In the genomic region with DNA sequence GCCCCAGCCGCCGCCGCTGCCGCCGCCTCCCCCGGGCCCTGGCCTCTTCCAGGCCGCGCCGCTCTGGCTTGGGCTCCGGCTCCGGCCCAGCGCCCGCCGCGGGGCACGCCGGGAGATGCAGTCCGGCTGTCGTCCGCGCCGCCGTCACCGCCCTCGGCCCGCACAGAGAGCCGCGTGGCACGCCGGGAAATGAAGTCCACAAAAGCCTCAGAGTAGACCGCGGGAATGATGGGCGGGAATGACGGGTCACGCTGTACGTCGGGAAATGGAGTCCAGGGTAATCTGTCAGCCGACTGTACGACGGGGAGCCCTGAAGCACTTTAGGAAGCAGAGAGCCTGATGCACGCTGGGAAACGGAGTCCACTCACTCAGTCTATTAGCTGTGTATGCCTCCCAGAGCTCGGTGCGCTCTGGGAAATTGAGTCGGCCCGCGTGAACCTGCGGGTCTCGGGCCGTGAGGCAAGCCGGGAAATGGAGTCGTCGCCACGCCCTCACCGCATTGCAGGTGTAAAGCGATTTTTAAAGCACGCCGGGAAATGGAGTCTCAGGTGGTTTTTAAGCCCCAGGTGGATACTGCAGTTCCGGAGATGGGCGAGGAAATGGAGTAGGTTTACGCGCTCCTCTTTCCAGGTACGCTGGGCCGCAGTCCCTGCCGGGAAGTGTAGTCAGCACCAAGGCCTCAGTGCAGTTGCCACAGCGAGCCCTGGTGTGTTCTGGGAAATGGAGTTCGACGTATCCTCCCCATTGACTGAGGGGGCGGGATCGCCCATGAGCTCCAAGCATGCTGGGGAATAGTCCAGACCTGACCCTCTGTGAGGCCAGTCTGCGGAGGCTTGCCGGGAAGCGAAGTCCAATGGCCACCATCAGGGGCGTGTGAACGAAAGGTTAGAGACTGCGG, we compare ENCODE assay signal across 1 cellular context.
TF ChIP-seq lines count a peak whose summit lies in the region.

Gene GSK3A, minus strand, starts transcription at position 91 of the 898 bp plus-strand sequence. CDS start 137 bp downstream, outside the sequence.

TF ChIP-seq in K562, 482 proteins besides CTCF, POLR2A, EP300 and RAD21 (continued from another document and continues in another):
- TF ChIP-seq TFE3 (CRISPR knock-in tag; IDR thresholded peaks at IDR 0.05) = no peak
- TF ChIP-seq MITF (IDR thresholded peaks at IDR 0.05) = no peak
- TF ChIP-seq, protein P1, sequence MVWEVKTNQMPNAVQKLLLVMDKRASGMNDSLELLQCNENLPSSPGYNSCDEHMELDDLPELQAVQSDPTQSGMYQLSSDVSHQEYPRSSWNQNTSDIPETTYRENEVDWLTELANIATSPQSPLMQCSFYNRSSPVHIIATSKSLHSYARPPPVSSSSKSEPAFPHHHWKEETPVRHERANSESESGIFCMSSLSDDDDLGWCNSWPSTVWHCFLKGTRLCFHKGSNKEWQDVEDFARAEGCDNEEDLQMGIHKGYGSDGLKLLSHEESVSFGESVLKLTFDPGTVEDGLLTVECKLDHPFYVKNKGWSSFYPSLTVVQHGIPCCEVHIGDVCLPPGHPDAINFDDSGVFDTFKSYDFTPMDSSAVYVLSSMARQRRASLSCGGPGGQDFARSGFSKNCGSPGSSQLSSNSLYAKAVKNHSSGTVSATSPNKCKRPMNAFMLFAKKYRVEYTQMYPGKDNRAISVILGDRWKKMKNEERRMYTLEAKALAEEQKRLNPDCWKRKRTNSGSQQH (CRISPR knock-in tag; IDR thresholded peaks at IDR 0.05) = no peak
- no peak for TF ChIP-seq PHB (CRISPR knock-in tag; IDR thresholded peaks at IDR 0.05)
- TF ChIP-seq, protein P2, sequence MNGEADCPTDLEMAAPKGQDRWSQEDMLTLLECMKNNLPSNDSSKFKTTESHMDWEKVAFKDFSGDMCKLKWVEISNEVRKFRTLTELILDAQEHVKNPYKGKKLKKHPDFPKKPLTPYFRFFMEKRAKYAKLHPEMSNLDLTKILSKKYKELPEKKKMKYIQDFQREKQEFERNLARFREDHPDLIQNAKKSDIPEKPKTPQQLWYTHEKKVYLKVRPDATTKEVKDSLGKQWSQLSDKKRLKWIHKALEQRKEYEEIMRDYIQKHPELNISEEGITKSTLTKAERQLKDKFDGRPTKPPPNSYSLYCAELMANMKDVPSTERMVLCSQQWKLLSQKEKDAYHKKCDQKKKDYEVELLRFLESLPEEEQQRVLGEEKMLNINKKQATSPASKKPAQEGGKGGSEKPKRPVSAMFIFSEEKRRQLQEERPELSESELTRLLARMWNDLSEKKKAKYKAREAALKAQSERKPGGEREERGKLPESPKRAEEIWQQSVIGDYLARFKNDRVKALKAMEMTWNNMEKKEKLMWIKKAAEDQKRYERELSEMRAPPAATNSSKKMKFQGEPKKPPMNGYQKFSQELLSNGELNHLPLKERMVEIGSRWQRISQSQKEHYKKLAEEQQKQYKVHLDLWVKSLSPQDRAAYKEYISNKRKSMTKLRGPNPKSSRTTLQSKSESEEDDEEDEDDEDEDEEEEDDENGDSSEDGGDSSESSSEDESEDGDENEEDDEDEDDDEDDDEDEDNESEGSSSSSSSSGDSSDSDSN (IDR thresholded peaks at IDR 0.05; ENCODE audit: borderline replicate concordance in 1 of 2, low read depth in 2 of 2, low read length in 2 of 2) = peak; percentile 5 to 59; a peak in 2 of 4 replicates
- TF ChIP-seq, protein P3, sequence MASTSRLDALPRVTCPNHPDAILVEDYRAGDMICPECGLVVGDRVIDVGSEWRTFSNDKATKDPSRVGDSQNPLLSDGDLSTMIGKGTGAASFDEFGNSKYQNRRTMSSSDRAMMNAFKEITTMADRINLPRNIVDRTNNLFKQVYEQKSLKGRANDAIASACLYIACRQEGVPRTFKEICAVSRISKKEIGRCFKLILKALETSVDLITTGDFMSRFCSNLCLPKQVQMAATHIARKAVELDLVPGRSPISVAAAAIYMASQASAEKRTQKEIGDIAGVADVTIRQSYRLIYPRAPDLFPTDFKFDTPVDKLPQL (IDR thresholded peaks at IDR 0.05; ENCODE audit: extremely low read depth, insufficient read length) = peak; percentile 68
- no peak for TF ChIP-seq ZNF253 (CRISPR knock-in tag; conservative IDR thresholded peaks at IDR 0.05)
- TF ChIP-seq, protein P4, sequence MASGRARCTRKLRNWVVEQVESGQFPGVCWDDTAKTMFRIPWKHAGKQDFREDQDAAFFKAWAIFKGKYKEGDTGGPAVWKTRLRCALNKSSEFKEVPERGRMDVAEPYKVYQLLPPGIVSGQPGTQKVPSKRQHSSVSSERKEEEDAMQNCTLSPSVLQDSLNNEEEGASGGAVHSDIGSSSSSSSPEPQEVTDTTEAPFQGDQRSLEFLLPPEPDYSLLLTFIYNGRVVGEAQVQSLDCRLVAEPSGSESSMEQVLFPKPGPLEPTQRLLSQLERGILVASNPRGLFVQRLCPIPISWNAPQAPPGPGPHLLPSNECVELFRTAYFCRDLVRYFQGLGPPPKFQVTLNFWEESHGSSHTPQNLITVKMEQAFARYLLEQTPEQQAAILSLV (tag; IDR thresholded peaks at IDR 0.05) = no peak
- peak; percentile 90 for TF ChIP-seq MBD2 (IDR thresholded peaks at IDR 0.05; ENCODE audit: borderline replicate concordance, low read depth)
- TF ChIP-seq ZNF133 (CRISPR knock-in tag; IDR thresholded peaks at IDR 0.05) = 0 out of 2 replicates have a peak, but pooled peaks have one; percentile 58
- no peak for TF ChIP-seq PURB (CRISPR knock-in tag; IDR thresholded peaks at IDR 0.05; ENCODE audit: low read depth)
- TF ChIP-seq, protein P5, sequence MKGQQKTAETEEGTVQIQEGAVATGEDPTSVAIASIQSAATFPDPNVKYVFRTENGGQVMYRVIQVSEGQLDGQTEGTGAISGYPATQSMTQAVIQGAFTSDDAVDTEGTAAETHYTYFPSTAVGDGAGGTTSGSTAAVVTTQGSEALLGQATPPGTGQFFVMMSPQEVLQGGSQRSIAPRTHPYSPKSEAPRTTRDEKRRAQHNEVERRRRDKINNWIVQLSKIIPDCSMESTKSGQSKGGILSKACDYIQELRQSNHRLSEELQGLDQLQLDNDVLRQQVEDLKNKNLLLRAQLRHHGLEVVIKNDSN (CRISPR knock-in tag; IDR thresholded peaks at IDR 0.05) = peak; percentile 63
- no peak for TF ChIP-seq PHF20 (IDR thresholded peaks at IDR 0.05; ENCODE audit: partially characterized antibody)
- TF ChIP-seq MAFK (IDR thresholded peaks at IDR 0.05; ENCODE audit: low read length) = no peak; the same call in 1 of the 2 replicates
- TF ChIP-seq ERF (CRISPR knock-in tag; IDR thresholded peaks at IDR 0.05) = no peak
- TF ChIP-seq, protein P6, sequence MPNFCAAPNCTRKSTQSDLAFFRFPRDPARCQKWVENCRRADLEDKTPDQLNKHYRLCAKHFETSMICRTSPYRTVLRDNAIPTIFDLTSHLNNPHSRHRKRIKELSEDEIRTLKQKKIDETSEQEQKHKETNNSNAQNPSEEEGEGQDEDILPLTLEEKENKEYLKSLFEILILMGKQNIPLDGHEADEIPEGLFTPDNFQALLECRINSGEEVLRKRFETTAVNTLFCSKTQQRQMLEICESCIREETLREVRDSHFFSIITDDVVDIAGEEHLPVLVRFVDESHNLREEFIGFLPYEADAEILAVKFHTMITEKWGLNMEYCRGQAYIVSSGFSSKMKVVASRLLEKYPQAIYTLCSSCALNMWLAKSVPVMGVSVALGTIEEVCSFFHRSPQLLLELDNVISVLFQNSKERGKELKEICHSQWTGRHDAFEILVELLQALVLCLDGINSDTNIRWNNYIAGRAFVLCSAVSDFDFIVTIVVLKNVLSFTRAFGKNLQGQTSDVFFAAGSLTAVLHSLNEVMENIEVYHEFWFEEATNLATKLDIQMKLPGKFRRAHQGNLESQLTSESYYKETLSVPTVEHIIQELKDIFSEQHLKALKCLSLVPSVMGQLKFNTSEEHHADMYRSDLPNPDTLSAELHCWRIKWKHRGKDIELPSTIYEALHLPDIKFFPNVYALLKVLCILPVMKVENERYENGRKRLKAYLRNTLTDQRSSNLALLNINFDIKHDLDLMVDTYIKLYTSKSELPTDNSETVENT (CRISPR knock-in tag; IDR thresholded peaks at IDR 0.05) = 0 out of 2 replicates have a peak, but pooled peaks have one; percentile 38
- no peak for TF ChIP-seq CTCFL (IDR thresholded peaks at IDR 0.05; ENCODE audit: borderline replicate concordance, insufficient read depth, low read depth, low read length, poor library complexity, severe bottlenecking)
- peak; percentile 94 for TF ChIP-seq TBP (optimal IDR thresholded peaks at IDR 0.05; ENCODE audit: low read depth, low read length)
- peak; percentile 70 for TF ChIP-seq L3MBTL2 (IDR thresholded peaks at IDR 0.05)
- TF ChIP-seq NCOR1 (IDR thresholded peaks at IDR 0.05) = no peak
- TF ChIP-seq, protein P7, sequence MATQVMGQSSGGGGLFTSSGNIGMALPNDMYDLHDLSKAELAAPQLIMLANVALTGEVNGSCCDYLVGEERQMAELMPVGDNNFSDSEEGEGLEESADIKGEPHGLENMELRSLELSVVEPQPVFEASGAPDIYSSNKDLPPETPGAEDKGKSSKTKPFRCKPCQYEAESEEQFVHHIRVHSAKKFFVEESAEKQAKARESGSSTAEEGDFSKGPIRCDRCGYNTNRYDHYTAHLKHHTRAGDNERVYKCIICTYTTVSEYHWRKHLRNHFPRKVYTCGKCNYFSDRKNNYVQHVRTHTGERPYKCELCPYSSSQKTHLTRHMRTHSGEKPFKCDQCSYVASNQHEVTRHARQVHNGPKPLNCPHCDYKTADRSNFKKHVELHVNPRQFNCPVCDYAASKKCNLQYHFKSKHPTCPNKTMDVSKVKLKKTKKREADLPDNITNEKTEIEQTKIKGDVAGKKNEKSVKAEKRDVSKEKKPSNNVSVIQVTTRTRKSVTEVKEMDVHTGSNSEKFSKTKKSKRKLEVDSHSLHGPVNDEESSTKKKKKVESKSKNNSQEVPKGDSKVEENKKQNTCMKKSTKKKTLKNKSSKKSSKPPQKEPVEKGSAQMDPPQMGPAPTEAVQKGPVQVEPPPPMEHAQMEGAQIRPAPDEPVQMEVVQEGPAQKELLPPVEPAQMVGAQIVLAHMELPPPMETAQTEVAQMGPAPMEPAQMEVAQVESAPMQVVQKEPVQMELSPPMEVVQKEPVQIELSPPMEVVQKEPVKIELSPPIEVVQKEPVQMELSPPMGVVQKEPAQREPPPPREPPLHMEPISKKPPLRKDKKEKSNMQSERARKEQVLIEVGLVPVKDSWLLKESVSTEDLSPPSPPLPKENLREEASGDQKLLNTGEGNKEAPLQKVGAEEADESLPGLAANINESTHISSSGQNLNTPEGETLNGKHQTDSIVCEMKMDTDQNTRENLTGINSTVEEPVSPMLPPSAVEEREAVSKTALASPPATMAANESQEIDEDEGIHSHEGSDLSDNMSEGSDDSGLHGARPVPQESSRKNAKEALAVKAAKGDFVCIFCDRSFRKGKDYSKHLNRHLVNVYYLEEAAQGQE (CRISPR knock-in tag; IDR thresholded peaks at IDR 0.05; ENCODE audit: low read depth) = peak; percentile 11; the same call in 1 of the 2 replicates
- no peak for TF ChIP-seq HNRNPH1 (optimal IDR thresholded peaks at IDR 0.05; ENCODE audit: low read depth, low read length)
- TF ChIP-seq SIN3A (IDR thresholded peaks at IDR 0.05; ENCODE audit: borderline replicate concordance in 2 of 2, control insufficient read depth in 1 of 2, low read depth in 2 of 2, low read length in 2 of 2) = peak; percentile 83 to 86; a peak in 3 of 4 replicates
- no peak for TF ChIP-seq GATAD2B (IDR thresholded peaks at IDR 0.05; ENCODE audit: borderline replicate concordance)
- TF ChIP-seq MED1 (CRISPR knock-in tag; IDR thresholded peaks at IDR 0.05; ENCODE audit: borderline replicate concordance) = no peak
- TF ChIP-seq TBL1XR1 (IDR thresholded peaks at IDR 0.05; ENCODE audit: low read length in 2 of 2) = peak; percentile 51 to 66; a peak in 3 of 4 replicates
- TF ChIP-seq GABPA (tag; conservative IDR thresholded peaks at IDR 0.05; ENCODE audit: low read depth) = peak; percentile 80
- peak; percentile 66 for TF ChIP-seq MEF2D (tag; conservative IDR thresholded peaks at IDR 0.05; ENCODE audit: low read depth)
- peak; percentile 41; the same call in 1 of the 2 replicates for TF ChIP-seq ETV1 (tag; conservative IDR thresholded peaks at IDR 0.05; ENCODE audit: low read depth)
- TF ChIP-seq, protein P8, sequence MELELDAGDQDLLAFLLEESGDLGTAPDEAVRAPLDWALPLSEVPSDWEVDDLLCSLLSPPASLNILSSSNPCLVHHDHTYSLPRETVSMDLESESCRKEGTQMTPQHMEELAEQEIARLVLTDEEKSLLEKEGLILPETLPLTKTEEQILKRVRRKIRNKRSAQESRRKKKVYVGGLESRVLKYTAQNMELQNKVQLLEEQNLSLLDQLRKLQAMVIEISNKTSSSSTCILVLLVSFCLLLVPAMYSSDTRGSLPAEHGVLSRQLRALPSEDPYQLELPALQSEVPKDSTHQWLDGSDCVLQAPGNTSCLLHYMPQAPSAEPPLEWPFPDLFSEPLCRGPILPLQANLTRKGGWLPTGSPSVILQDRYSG (tag; conservative IDR thresholded peaks at IDR 0.05; ENCODE audit: low read depth) = peak; percentile 80; the same call in 1 of the 2 replicates
- peak; percentile 51 to 90 (median 82) for TF ChIP-seq YY1 (IDR thresholded peaks at IDR 0.05; ENCODE audit: borderline replicate concordance in 1 of 3, control insufficient read depth in 1 of 3, extremely low read depth in 1 of 3, insufficient read depth in 3 of 3, insufficient read length in 1 of 3, insufficient replicate concordance in 2 of 3, low read depth in 1 of 3, low read length in 2 of 3)
